7 cellular contexts compared by ENCODE assay signal in the genomic region with DNA sequence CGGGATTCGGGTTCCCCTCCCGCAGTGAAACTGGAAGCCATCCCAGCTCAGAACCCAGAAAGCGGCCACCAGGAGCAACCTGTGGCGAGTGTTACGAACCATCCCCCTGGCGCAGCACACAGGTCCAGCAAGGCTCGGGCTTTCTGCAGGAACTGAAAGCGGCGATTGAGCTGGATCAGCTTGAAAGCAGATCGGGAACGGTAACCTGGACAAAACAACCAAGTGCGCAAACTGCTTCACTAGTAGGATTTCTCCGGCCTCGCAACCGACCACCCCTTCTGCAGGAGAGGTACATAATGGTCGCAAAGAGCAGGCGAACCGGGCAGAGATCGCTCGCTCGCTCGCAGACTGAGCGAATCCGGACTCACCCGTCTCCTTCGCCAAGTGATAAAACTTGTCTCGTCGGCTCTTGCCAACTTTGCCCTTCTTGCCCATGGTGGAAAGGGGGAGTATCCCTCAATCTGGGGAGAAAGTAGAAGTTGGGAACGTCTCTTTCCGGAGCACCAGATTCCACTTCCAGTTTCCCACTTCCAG. TPM values are rescaled to one million over a fixed set of nuclear protein-coding genes. Genes with fewer than 3 reads are reported as not detected.
DNase-seq lines count a peak whose midpoint lies in the region; ATAC-seq, FAIRE-seq and TF ChIP-seq lines count a peak whose summit lies in the region.

No MANE protein-coding gene starts in this region.

- peak overlapping the region; percentile 46 for H3K4me2 ChIP-seq in GM12878 (ENCODE audit: control insufficient read depth, insufficient read depth)

- TSS peak; percentile 79 for BruUV-seq in GM12878 (replicated peaks; lab: Mats Ljungman, UMichigan)

- H3K36me3 ChIP-seq in KOPT-K1 (ENCODE audit: insufficient read depth, low read length), result peaks cover 78% of the 10 kb centered on the region
- peaks cover 19 to 32% of the 10 kb centered on the region in 2 experiments for H3K36me3 ChIP-seq in GM12878 (ENCODE audit: control insufficient read depth in 2 of 2, insufficient read depth in 2 of 2, low read length in 1 of 2)
- H3K36me3 ChIP-seq in suprapubic skin, result peaks cover 67% of the 10 kb centered on the region

- peak overlapping the region; percentile 97 for H2AFZ ChIP-seq in GM12878 (ENCODE audit: control insufficient read depth, low read depth, low read length)

- no peak for TF ChIP-seq RAD21 in GM12878 (IDR thresholded peaks at IDR 0.05; ENCODE audit: insufficient read depth, low read depth, low read length)

- TF ChIP-seq CTCF in GM12878 (IDR thresholded peaks at IDR 0.05 in 2 of 3, conservative IDR thresholded peaks at IDR 0.05 in 1 of 3; ENCODE audit: control insufficient read depth in 2 of 3, extremely low read depth in 1 of 3, insufficient read depth in 1 of 3, low read depth in 3 of 3, low read length in 3 of 3) (no peak), suprapubic skin (IDR thresholded peaks at IDR 0.05) (no peak)

- H3K9ac ChIP-seq in GM12878 (ENCODE audit: control insufficient read depth, insufficient read depth, low read length), result peak overlapping the region; percentile 81

- H3K27ac ChIP-seq in KOPT-K1 (ENCODE audit: low read depth, low read length, poor library complexity, severe bottlenecking) (peak overlapping the region; percentile 91), GM12878 (ENCODE audit: control insufficient read depth, insufficient read depth) (peak overlapping the region; percentile 95), suprapubic skin (peak overlapping the region; percentile 93)

- intact Hi-C loops in GM12878 (cut with micrococcal nuclease; ENCODE audit: unreplicated experiment), result loop anchor here (1.0 to 2.0 kb wide), 3 partner anchors 13 to 128 kb away; a partner anchor contains a TSS

- in situ Hi-C loops in GM12878 (cut with MboI), result loop anchor here (25.0 kb wide), 1 partner anchor 389 kb away; a partner anchor contains a TSS

- H3K27me3 ChIP-seq in GM12878 (replicated peaks in 1 of 2; ENCODE audit: control insufficient read depth in 2 of 2, insufficient read depth in 2 of 2, low read length in 1 of 2), result no peaks in the 10 kb centered on the region
- H3K27me3 ChIP-seq in suprapubic skin, result no peaks in the 10 kb centered on the region

- POLR2A ChIA-PET in GM12878 (lab: Charles Lee), result interaction anchor here (0.8 to 4.4 kb wide), 5 partner anchors 15 to 125 kb away, joined by 3 to 22 read pairs (median 4); a partner anchor contains a TSS

- ATAC-seq in GM19395 (IDR thresholded peaks at IDR 0.05; ENCODE audit: unreplicated experiment), result peak; percentile 2
- peak; percentile 7 for ATAC-seq in GM12878
- no peak for ATAC-seq in HG02571 (IDR thresholded peaks at IDR 0.05; ENCODE audit: unreplicated experiment)

- SMC1A ChIA-PET in GM12878 (lab: Charles Lee; ENCODE audit: uncharacterized antibody, unreplicated experiment), result interaction anchor here (0.5 to 1.1 kb wide), 3 partner anchors 9 to 428 kb away, joined by 3 to 4 read pairs (median 3); no protein-coding TSS in a partner anchor

- no peak for FAIRE-seq in GM12878 (lab: Jason Lieb, UNC)

- WGBS in GM12878 (ENCODE audit: insufficient coverage, insufficient replicate concordance, low lambda C conversion rate, missing lambda C conversion rate), result under 1% methylated on average over 31 of the region's 31 CpGs
- 0% methylated on average over 20 of the region's 31 CpGs for WGBS in suprapubic skin

- DNase-seq in GM12878 (ENCODE audit: low read depth, low spot score) (no peak), kidney glomerular epithelial cell (lab: John Stamatoyannopoulos, UW) (peak; percentile 14), suprapubic skin (ENCODE audit: low spot score in 2 of 2) (no peak), NCI-H2107 treated with DMSO at 0.1 percent for 48 hours (lab: John Stamatoyannopoulos, UW; ENCODE audit: unreplicated experiment) (no peak)

- TF ChIP-seq POLR2A in GM12878 (IDR thresholded peaks at IDR 0.05; ENCODE audit: low read depth, low read length), result no peak
- no peak for TF ChIP-seq POLR2A in suprapubic skin (IDR thresholded peaks at IDR 0.05)

- H4K20me1 ChIP-seq in GM12878 (ENCODE audit: control insufficient read depth, insufficient read depth), result no peaks in the 10 kb centered on the region

- RAD21 ChIA-PET in GM12878 (lab: Charles Lee; ENCODE audit: unreplicated experiment), result no interaction called here

- no peaks in the 10 kb centered on the region for H3K9me3 ChIP-seq in KOPT-K1 (ENCODE audit: insufficient read depth, low read length, poor library complexity, severe bottlenecking)
- no peaks in the 10 kb centered on the region for H3K9me3 ChIP-seq in GM12878 (replicated peaks; ENCODE audit: control insufficient read depth, insufficient read depth, low read length)
- H3K9me3 ChIP-seq in suprapubic skin, result no peaks in the 10 kb centered on the region

- H3K4me1 ChIP-seq in GM12878 (ENCODE audit: control insufficient read depth, insufficient read depth, low read length) (peaks cover 17% of the 10 kb centered on the region), suprapubic skin (peaks cover 35% of the 10 kb centered on the region)

- H3K4me3 ChIP-seq in GM12878, result peak overlapping the region; percentile 83
- H3K4me3 ChIP-seq in suprapubic skin, result peak overlapping the region; percentile 86

- TF ChIP-seq EP300 in GM12878 (IDR thresholded peaks at IDR 0.05; ENCODE audit: borderline replicate concordance in 1 of 2, control insufficient read depth in 1 of 2, low read depth in 2 of 2, low read length in 2 of 2), result no peak
- no peak for TF ChIP-seq EP300 in suprapubic skin (IDR thresholded peaks at IDR 0.05)

- CTCF ChIA-PET in GM12878 (lab: Yijun Ruan, JAX), result interaction anchor here (0.7 to 2.9 kb wide), 5 partner anchors 8 to 30 kb away, joined by 3 to 19 read pairs (median 4); a partner anchor contains a TSS

- peaks cover 48% of the 10 kb centered on the region for H3K79me2 ChIP-seq in GM12878 (ENCODE audit: control insufficient read depth, insufficient read depth, low read length)

RNA-seq across cellular contexts. Expression of a gene that starts 0.7 kb away (rescaled TPM):
- 22.1 and 23.5 TPM in 2 replicates for total RNA-seq in GM12878 (2013; cell fraction: nucleolus; rRNA removed)
- total RNA-seq in GM12878 (2014; rRNA removed) (37.1 and 55.0 TPM in 2 replicates), GM12878 (2014; rRNA removed; fragmentation: Illumina TruSeq; extraction: Trizol) (89.0 and 89.2 TPM in 2 replicates), GM12878 (2021) (124 TPM in 2 replicates), suprapubic skin (100 to 1,000 TPM; 105 to 144 (median 118) TPM)
- polyA plus RNA-seq in GM12878 (2011; ENCODE audit: low read depth), result 126 TPM
- polyA plus RNA-seq in GM12878 (2011; rRNA removed) (119 and 156 TPM in 2 replicates), GM12878 (2014; fragmentation: Illumina TruSeq; extraction: Trizol) (139 TPM in 2 replicates), GM12878 (2014; fragmentation: Nextera tagmentation; extraction: Ambion mirVana) (100 to 1,000 TPM; 115 to 266 TPM), GM12878 (2014; rRNA removed) (164 and 173 TPM in 2 replicates), GM12878 (2016; fragmentation: Nextera tagmentation; extraction: Ambion mirVana) (100 to 1,000 TPM; 212 to 214 TPM)
- polyA plus RNA-seq in GM12878 (2011; cell fraction: cytosol; rRNA removed), result 138 and 186 TPM in 2 replicates
- polyA plus RNA-seq in GM12878 (2011; cell fraction: nucleus; rRNA removed), result 164 and 221 TPM in 2 replicates
- 91.7 and 106 TPM in 2 replicates for polyA plus RNA-seq in GM12878 (2012)
- polyA minus RNA-seq in GM12878 (2011; rRNA and poly(A)+ RNA removed), result 163 and 225 TPM in 2 replicates
- 43.6 and 75.5 TPM in 2 replicates for polyA minus RNA-seq in GM12878 (2011; cell fraction: cytosol; rRNA and poly(A)+ RNA removed)
- 51.3 and 89.6 TPM in 2 replicates for polyA minus RNA-seq in GM12878 (2011; cell fraction: nucleus; rRNA and poly(A)+ RNA removed)

RNA-seq across cellular contexts. Expression of a gene that starts 0.9 kb away (rescaled TPM):
- 40.8 and 50.2 TPM in 2 replicates for total RNA-seq in GM12878 (2013; cell fraction: nucleolus; rRNA removed)
- total RNA-seq in GM12878 (2014; rRNA removed), result 48.9 and 57.5 TPM in 2 replicates
- total RNA-seq in GM12878 (2014; rRNA removed; fragmentation: Illumina TruSeq; extraction: Trizol), result 46.9 and 47.0 TPM in 2 replicates
- total RNA-seq in GM12878 (2021), result 46.7 and 54.0 TPM in 2 replicates
- 24.1 TPM for polyA plus RNA-seq in GM12878 (2011; ENCODE audit: low read depth)
- 35.9 and 38.4 TPM in 2 replicates for polyA plus RNA-seq in GM12878 (2011; rRNA removed)
- polyA plus RNA-seq in GM12878 (2011; cell fraction: cytosol; rRNA removed), result 43.0 and 49.8 TPM in 2 replicates
- polyA plus RNA-seq in GM12878 (2011; cell fraction: nucleus; rRNA removed), result 54.7 and 75.9 TPM in 2 replicates
- polyA plus RNA-seq in GM12878 (2012), result 26.0 and 31.1 TPM in 2 replicates
- 50.5 and 54.9 TPM in 2 replicates for polyA plus RNA-seq in GM12878 (2014; fragmentation: Illumina TruSeq; extraction: Trizol)
- 10 to 100 TPM; 17.2 to 34.2 TPM for polyA plus RNA-seq in GM12878 (2014; fragmentation: Nextera tagmentation; extraction: Ambion mirVana)
- 42.6 TPM in 2 replicates for polyA plus RNA-seq in GM12878 (2014; rRNA removed)
- polyA plus RNA-seq in GM12878 (2016; fragmentation: Nextera tagmentation; extraction: Ambion mirVana), result 10 to 100 TPM; 71.0 to 79.2 TPM
- polyA minus RNA-seq in GM12878 (2011; rRNA and poly(A)+ RNA removed), result 50.1 and 55.0 TPM in 2 replicates
- 13.6 and 23.1 TPM in 2 replicates for polyA minus RNA-seq in GM12878 (2011; cell fraction: cytosol; rRNA and poly(A)+ RNA removed)
- 40.4 and 65.5 TPM in 2 replicates for polyA minus RNA-seq in GM12878 (2011; cell fraction: nucleus; rRNA and poly(A)+ RNA removed)
- 10 to 100 TPM; 46.4 to 54.7 (median 48.4) TPM for total RNA-seq in suprapubic skin

RNA-seq across cellular contexts. Expression of a gene that starts 15.9 kb away (rescaled TPM):
- total RNA-seq in GM12878 (2013; cell fraction: nucleolus; rRNA removed), result 50.6 and 66.0 TPM in 2 replicates
- total RNA-seq in GM12878 (2014; rRNA removed) (111 and 112 TPM in 2 replicates), GM12878 (2014; rRNA removed; fragmentation: Illumina TruSeq; extraction: Trizol) (53.4 and 55.6 TPM in 2 replicates), GM12878 (2021) (95.3 and 97.9 TPM in 2 replicates), suprapubic skin (100 to 1,000 TPM; 234 to 337 (median 309) TPM)
- 34.4 TPM for polyA plus RNA-seq in GM12878 (2011; ENCODE audit: low read depth)
- polyA plus RNA-seq in GM12878 (2011; rRNA removed) (33.4 and 78.4 TPM in 2 replicates), GM12878 (2014; fragmentation: Illumina TruSeq; extraction: Trizol) (56.1 and 71.5 TPM in 2 replicates), GM12878 (2014; fragmentation: Nextera tagmentation; extraction: Ambion mirVana) (1 to 10 TPM; 2.4 to 5.6 TPM), GM12878 (2014; rRNA removed) (72.7 and 80.6 TPM in 2 replicates), GM12878 (2016; fragmentation: Nextera tagmentation; extraction: Ambion mirVana) (10 to 100 TPM; 13.7 to 47.8 TPM)
- polyA plus RNA-seq in GM12878 (2011; cell fraction: cytosol; rRNA removed), result 64.8 and 68.5 TPM in 2 replicates
- polyA plus RNA-seq in GM12878 (2011; cell fraction: nucleus; rRNA removed), result 115 and 124 TPM in 2 replicates
- polyA plus RNA-seq in GM12878 (2012), result 58.5 and 59.6 TPM in 2 replicates
- 70.7 and 72.3 TPM in 2 replicates for polyA minus RNA-seq in GM12878 (2011; rRNA and poly(A)+ RNA removed)
- 20.0 and 38.9 TPM in 2 replicates for polyA minus RNA-seq in GM12878 (2011; cell fraction: cytosol; rRNA and poly(A)+ RNA removed)
- polyA minus RNA-seq in GM12878 (2011; cell fraction: nucleus; rRNA and poly(A)+ RNA removed), result 44.1 and 77.4 TPM in 2 replicates

RNA-seq across cellular contexts. Expression of a gene that starts 46.9 kb away (rescaled TPM):
- not detected in 2 replicates for total RNA-seq in GM12878 (2013; cell fraction: nucleolus; rRNA removed)
- total RNA-seq in GM12878 (2014; rRNA removed) (not detected in 2 replicates), GM12878 (2014; rRNA removed; fragmentation: Illumina TruSeq; extraction: Trizol) (not detected in 2 replicates), GM12878 (2021) (not detected in 2 replicates), suprapubic skin (not detected)
- polyA plus RNA-seq in GM12878 (2011; ENCODE audit: low read depth), result not detected
- polyA plus RNA-seq in GM12878 (2011; rRNA removed) (not detected in 2 replicates), GM12878 (2014; fragmentation: Illumina TruSeq; extraction: Trizol) (not detected in 2 replicates), GM12878 (2014; fragmentation: Nextera tagmentation; extraction: Ambion mirVana) (not detected), GM12878 (2014; rRNA removed) (not detected in 2 replicates), GM12878 (2016; fragmentation: Nextera tagmentation; extraction: Ambion mirVana) (not detected)
- polyA plus RNA-seq in GM12878 (2011; cell fraction: cytosol; rRNA removed), result not detected in 2 replicates
- polyA plus RNA-seq in GM12878 (2011; cell fraction: nucleus; rRNA removed), result not detected in 2 replicates
- polyA plus RNA-seq in GM12878 (2012), result not detected in 2 replicates
- polyA minus RNA-seq in GM12878 (2011; rRNA and poly(A)+ RNA removed), result not detected in 2 replicates
- not detected in 2 replicates for polyA minus RNA-seq in GM12878 (2011; cell fraction: cytosol; rRNA and poly(A)+ RNA removed)
- polyA minus RNA-seq in GM12878 (2011; cell fraction: nucleus; rRNA and poly(A)+ RNA removed), result not detected in 2 replicates

RNA-seq across cellular contexts. Expression of a gene that starts 52.6 kb away (rescaled TPM):
- total RNA-seq in GM12878 (2013; cell fraction: nucleolus; rRNA removed), result 272 and 296 TPM in 2 replicates
- 55.4 and 67.6 TPM in 2 replicates for total RNA-seq in GM12878 (2014; rRNA removed)
- 75.3 and 78.3 TPM in 2 replicates for total RNA-seq in GM12878 (2014; rRNA removed; fragmentation: Illumina TruSeq; extraction: Trizol)
- 92.9 and 109 TPM in 2 replicates for total RNA-seq in GM12878 (2021)
- polyA plus RNA-seq in GM12878 (2011; ENCODE audit: low read depth), result 59.2 TPM
- 127 and 154 TPM in 2 replicates for polyA plus RNA-seq in GM12878 (2011; rRNA removed)
- polyA plus RNA-seq in GM12878 (2011; cell fraction: cytosol; rRNA removed), result 51.1 and 58.4 TPM in 2 replicates
- 302 and 333 TPM in 2 replicates for polyA plus RNA-seq in GM12878 (2011; cell fraction: nucleus; rRNA removed)
- 72.2 and 82.1 TPM in 2 replicates for polyA plus RNA-seq in GM12878 (2012)
- 147 and 173 TPM in 2 replicates for polyA plus RNA-seq in GM12878 (2014; fragmentation: Illumina TruSeq; extraction: Trizol)
- polyA plus RNA-seq in GM12878 (2014; fragmentation: Nextera tagmentation; extraction: Ambion mirVana), result 10 to 100 TPM; 14.6 to 33.7 TPM
- polyA plus RNA-seq in GM12878 (2014; rRNA removed), result 104 and 122 TPM in 2 replicates
- 10 to 100 TPM; 31.3 to 39.6 TPM for polyA plus RNA-seq in GM12878 (2016; fragmentation: Nextera tagmentation; extraction: Ambion mirVana)
- 65.5 and 88.9 TPM in 2 replicates for polyA minus RNA-seq in GM12878 (2011; rRNA and poly(A)+ RNA removed)
- 25.4 and 26.9 TPM in 2 replicates for polyA minus RNA-seq in GM12878 (2011; cell fraction: cytosol; rRNA and poly(A)+ RNA removed)
- 65.3 and 90.2 TPM in 2 replicates for polyA minus RNA-seq in GM12878 (2011; cell fraction: nucleus; rRNA and poly(A)+ RNA removed)
- total RNA-seq in suprapubic skin, result 100 to 1,000 TPM in 2 of 4 donors, 10 to 100 TPM in 2; 56.9 to 222 (median 84.9) TPM
